In genomic region chr17:28645576-28645939, GRCh38 we compare ENCODE assay signal across 8 cellular contexts. TPM values are rescaled to one million over a fixed set of nuclear protein-coding genes. Genes with fewer than 3 reads are reported as not detected.
DNase-seq lines count a peak whose midpoint lies in the region; ATAC-seq and TF ChIP-seq lines count a peak whose summit lies in the region.

No MANE protein-coding gene starts in this region.

- H4K20me1 ChIP-seq in BLaER1 treated with 17β-estradiol and CSF1 and Interleukin-3, amounts not matched to agents 10 nM and 100 nM: peaks cover 28 to 49% (median 36%) of the 10 kb centered on the region in 11 experiments; a peak in 20 of 22 replicates
- no peaks in the 10 kb centered on the region for H4K20me1 ChIP-seq in neural cell (ENCODE audit: insufficient read depth)

- H3K4me1 ChIP-seq in BLaER1 treated with 17β-estradiol and CSF1 and Interleukin-3, amounts not matched to agents 10 nM and 100 nM: peaks cover 27 to 44% (median 34%) of the 10 kb centered on the region in 10 experiments
- peaks cover 30 to 42% of the 10 kb centered on the region in 2 donors for H3K4me1 ChIP-seq in duodenal mucosa (ENCODE audit: control insufficient read depth in 1 of 2, insufficient read depth in 2 of 2, low read length in 2 of 2)

- peak overlapping the region; percentile 74 to 90 (median 87) for H3K9ac ChIP-seq in BLaER1 treated with 17β-estradiol and CSF1 and Interleukin-3, amounts not matched to agents 10 nM and 100 nM
- H3K9ac ChIP-seq in duodenal mucosa (ENCODE audit: low read depth in 1 of 2, low read length in 2 of 2) (peak overlapping the region; percentile 81 to 82), neural cell (ENCODE audit: low read length) (peak overlapping the region; percentile 85)

- H3F3A ChIP-seq in neural cell (ENCODE audit: insufficient read depth, low read length, poor library complexity, severe bottlenecking): peaks cover 4% of the 10 kb centered on the region

- no peak for ATAC-seq in HG03565 (IDR thresholded peaks at IDR 0.05; ENCODE audit: unreplicated experiment)

- no peak for TF ChIP-seq EP300 in neural cell (conservative IDR thresholded peaks at IDR 0.05; ENCODE audit: poor library complexity, severe bottlenecking)

- no peak for DNase-seq in MG63
- DNase-seq in 8988T: no peak
- no peak for DNase-seq in LoVo (ENCODE audit: low spot score)
- no peak for DNase-seq in NCI-H2029 treated with DMSO at 0.1 percent for 48 hours (lab: John Stamatoyannopoulos, UW)

- peak overlapping the region; percentile 10 for H2AFZ ChIP-seq in neural cell (ENCODE audit: low read depth, low read length)

- H3K79me2 ChIP-seq in neural cell (replicated peaks; ENCODE audit: insufficient read depth, low read length): peaks cover 21% of the 10 kb centered on the region

- H3K27ac ChIP-seq in BLaER1 treated with 17β-estradiol and CSF1 and Interleukin-3, amounts not matched to agents 10 nM and 100 nM: peak overlapping the region; percentile 77 to 92 (median 87)
- H3K27ac ChIP-seq in duodenal mucosa (ENCODE audit: low read depth, low read length) (peak overlapping the region; percentile 83), neural cell (ENCODE audit: low read length) (peak overlapping the region; percentile 90)

- peak overlapping the region; percentile 63 to 97 (median 90) for H3K4me3 ChIP-seq in BLaER1 treated with 17β-estradiol and CSF1 and Interleukin-3, amounts not matched to agents 10 nM and 100 nM
- H3K4me3 ChIP-seq in MG63: peak overlapping the region; percentile 70
- peak overlapping the region; percentile 82 to 94 for H3K4me3 ChIP-seq in duodenal mucosa (ENCODE audit: low read depth in 1 of 2, low read length in 2 of 2)
- H3K4me3 ChIP-seq in neural cell (ENCODE audit: low read length): peak overlapping the region; percentile 78

- peaks cover 48 to 63% (median 57%) of the 10 kb centered on the region in 11 experiments for H3K36me3 ChIP-seq in BLaER1 treated with 17β-estradiol and CSF1 and Interleukin-3, amounts not matched to agents 10 nM and 100 nM
- H3K36me3 ChIP-seq in MG63 (peaks cover 61% of the 10 kb centered on the region), duodenal mucosa (ENCODE audit: control insufficient read depth in 1 of 2, insufficient read depth in 2 of 2, low read length in 2 of 2) (peaks cover 22 to 39% of the 10 kb centered on the region in 2 donors), neural cell (ENCODE audit: insufficient read depth, low read length) (no peaks in the 10 kb centered on the region)

- no peak for TF ChIP-seq RAD21 in neural cell (conservative IDR thresholded peaks at IDR 0.05)

- no peaks in the 10 kb centered on the region for H3K27me3 ChIP-seq in BLaER1 treated with 17β-estradiol and CSF1 and Interleukin-3, amounts not matched to agents 10 nM and 100 nM
- H3K27me3 ChIP-seq in MG63 (no peaks in the 10 kb centered on the region), duodenal mucosa (ENCODE audit: control insufficient read depth in 1 of 2, insufficient read depth in 2 of 2, low read length in 2 of 2) (no peaks in the 10 kb centered on the region), neural cell (ENCODE audit: insufficient read depth, low read depth, low read length) (no peaks in the 10 kb centered on the region)

- H3K9me3 ChIP-seq in BLaER1 treated with 17β-estradiol and CSF1 and Interleukin-3, amounts not matched to agents 10 nM and 100 nM (replicated peaks in 1 of 11): no peaks in the 10 kb centered on the region
- H3K9me3 ChIP-seq in MG63 (no peaks in the 10 kb centered on the region), duodenal mucosa (ENCODE audit: control insufficient read depth in 1 of 2, low read length in 2 of 2) (no peaks in the 10 kb centered on the region), neural cell (ENCODE audit: low read length) (no peaks in the 10 kb centered on the region)

- no peaks in the 10 kb centered on the region for H3K9me2 ChIP-seq in neural cell (ENCODE audit: insufficient read depth, low read length)

- TF ChIP-seq CTCF in neural cell (IDR thresholded peaks at IDR 0.05; ENCODE audit: poor library complexity, severe bottlenecking): no peak

- H3K4me2 ChIP-seq in BLaER1 treated with 17β-estradiol and CSF1 and Interleukin-3, amounts not matched to agents 10 nM and 100 nM: peak overlapping the region; percentile 74 to 96 (median 81)
- peak overlapping the region; percentile 71 for H3K4me2 ChIP-seq in neural cell (ENCODE audit: low read length)

TF ChIP-seq in neural cell, 6 proteins besides CTCF, POLR2A, EP300 and RAD21:
- TF ChIP-seq POLR2AphosphoS5 (IDR thresholded peaks at IDR 0.05): no peak
- no peak for TF ChIP-seq SMC3 (conservative IDR thresholded peaks at IDR 0.05; ENCODE audit: poor library complexity)
- TF ChIP-seq EZH2 (IDR thresholded peaks at IDR 0.05; ENCODE audit: borderline replicate concordance, insufficient read depth, low read length, poor library complexity, severe bottlenecking): no peak
- TF ChIP-seq TAF1 (IDR thresholded peaks at IDR 0.05; ENCODE audit: low read depth): no peak
- no peak for TF ChIP-seq REST (IDR thresholded peaks at IDR 0.05; ENCODE audit: borderline replicate concordance)
- TF ChIP-seq MXI1 (conservative IDR thresholded peaks at IDR 0.05; ENCODE audit: poor library complexity, severe bottlenecking): no peak

RNA-seq across cellular contexts. Expression of gene BLTP2, which starts 0.6 kb away (rescaled TPM):
- 114 and 149 TPM in 2 replicates for total RNA-seq in MG63 (2014; rRNA removed; shearing (Covaris generic); ENCODE audit: low replicate concordance)
- polyA plus RNA-seq in neural cell: 52.1 and 54.4 TPM in 2 replicates
- polyA minus RNA-seq in neural cell: 117 and 123 TPM in 2 replicates

RNA-seq across cellular contexts. Expression of gene SDF2, which starts 16.1 kb away (rescaled TPM):
- total RNA-seq in MG63 (2014; rRNA removed; shearing (Covaris generic); ENCODE audit: low replicate concordance): 58.6 and 78.2 TPM in 2 replicates
- 113 and 129 TPM in 2 replicates for polyA plus RNA-seq in neural cell
- polyA minus RNA-seq in neural cell: 36.3 and 40.9 TPM in 2 replicates

RNA-seq across cellular contexts. Expression of gene SUPT6H, which starts 16.4 kb away (rescaled TPM):
- total RNA-seq in MG63 (2014; rRNA removed; shearing (Covaris generic); ENCODE audit: low replicate concordance): 27.6 and 32.0 TPM in 2 replicates
- 19.0 and 20.4 TPM in 2 replicates for polyA plus RNA-seq in neural cell
- 47.0 and 53.3 TPM in 2 replicates for polyA minus RNA-seq in neural cell

RNA-seq across cellular contexts. Expression of gene RSKR, which starts 31.6 kb away (rescaled TPM):
- total RNA-seq in MG63 (2014; rRNA removed; shearing (Covaris generic); ENCODE audit: low replicate concordance): 0.79 and 1.3 TPM in 2 replicates
- 45.7 and 47.5 TPM in 2 replicates for polyA plus RNA-seq in neural cell
- polyA minus RNA-seq in neural cell: 25.8 and 27.6 TPM in 2 replicates

RNA-seq across cellular contexts. Expression of gene SPAG5, which starts 46.7 kb away (rescaled TPM):
- total RNA-seq in MG63 (2014; rRNA removed; shearing (Covaris generic); ENCODE audit: low replicate concordance): 45.1 and 82.9 TPM in 2 replicates
- 19.9 and 21.2 TPM in 2 replicates for polyA plus RNA-seq in neural cell
- polyA minus RNA-seq in neural cell: 10.7 and 10.8 TPM in 2 replicates
